26 cellular contexts compared by ENCODE assay signal in the genomic region with DNA sequence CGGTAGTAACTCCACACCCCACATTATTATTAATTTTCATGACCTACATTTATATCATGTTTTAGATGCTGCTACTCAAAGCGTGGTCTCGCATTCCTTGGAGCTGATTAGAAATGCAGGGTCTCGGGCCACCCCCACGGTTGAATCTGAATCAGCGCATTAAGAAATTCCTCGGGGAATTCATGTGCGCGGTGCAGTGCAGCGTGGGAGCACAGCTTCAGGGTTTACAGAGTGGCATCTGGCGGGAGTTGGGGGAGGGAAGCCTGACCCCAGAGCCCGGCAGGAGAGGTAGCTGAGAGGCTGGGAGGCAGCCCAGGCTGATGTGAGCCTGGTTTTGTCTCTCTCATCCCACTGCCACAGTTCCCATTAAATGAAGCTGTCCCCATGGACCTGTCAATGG. TPM values are rescaled to one million over a fixed set of nuclear protein-coding genes. Genes with fewer than 3 reads are reported as not detected.
DNase-seq lines count a peak whose midpoint lies in the region; ATAC-seq and TF ChIP-seq lines count a peak whose summit lies in the region.
"Had no signal": no experiment of that assay in that cellular context is flagged by ENCODE, and none has a peak within 500 bp of the region (broad histone marks: within the 10 kb centered on the region; RNA-seq: fewer than 3 reads in every experiment).

No MANE protein-coding gene starts in this region.

- no peak for TF ChIP-seq EP300 in esophagus muscularis mucosa (IDR thresholded peaks at IDR 0.05)

- H3K4me2 ChIP-seq in BLaER1 (peak overlapping the region; percentile 55), neural progenitor cell (peak overlapping the region; percentile 19)
- H3K4me2 ChIP-seq: KMS-11 had no signal

- TF ChIP-seq POLR2A in body of pancreas (IDR thresholded peaks at IDR 0.05) (no peak), esophagus muscularis mucosa (IDR thresholded peaks at IDR 0.05; ENCODE audit: low read depth) (no peak)

- no peaks in the 10 kb centered on the region for H3K9me3 Mint-ChIP-seq in neural progenitor cell
- H3K9me3 Mint-ChIP-seq: activated naive CD8-positive, alpha-beta T cell treated with anti-CD3 and anti-CD28 coated beads, Interleukin-2, amount 50 U/mL, for 24 hours; activated T-cell treated with anti-CD3 and anti-CD28 coated beads, Interleukin-2, amount 50 U/mL, for 24 hours had no signal

- H4K20me1 ChIP-seq in BLaER1 (no peaks in the 10 kb centered on the region), neural progenitor cell (ENCODE audit: low read depth) (no peaks in the 10 kb centered on the region)

- H3K36me3 ChIP-seq in BLaER1 (no peaks in the 10 kb centered on the region), neural progenitor cell (no peaks in the 10 kb centered on the region), body of pancreas (replicated peaks in 1 of 2; ENCODE audit: insufficient read depth in 1 of 2, low read depth in 2 of 2) (no peaks in the 10 kb centered on the region), esophagus muscularis mucosa (no peaks in the 10 kb centered on the region)
- H3K36me3 ChIP-seq: brain microvascular endothelial cell, heart right ventricle, ovary had no signal

- H3K27me3 ChIP-seq in BLaER1 (no peaks in the 10 kb centered on the region), neural progenitor cell (no peaks in the 10 kb centered on the region), body of pancreas (no peaks in the 10 kb centered on the region), esophagus muscularis mucosa (no peaks in the 10 kb centered on the region)
- H3K27me3 ChIP-seq: ovary had no signal

- DNase-seq in ELF-1 (ENCODE audit: low read depth, low spot score) (peak; percentile 46), NCI-H82 treated with DMSO at 0.1 percent for 48 hours (lab: John Stamatoyannopoulos, UW; ENCODE audit: unreplicated experiment) (peak; percentile 66), neural progenitor cell (ENCODE audit: low spot score) (peak; percentile 70), body of pancreas (no peak), NCI-H345 treated with DMSO at 0.1 percent for 48 hours (lab: John Stamatoyannopoulos, UW; ENCODE audit: unreplicated experiment) (no peak), esophagus muscularis mucosa (ENCODE audit: extremely low spot score) (no peak)
- DNase-seq: activated CD4-positive, alpha-beta T cell treated with anti-CD3 and anti-CD28 coated beads for 4 hours; activated CD8-positive, alpha-beta memory T cell treated with anti-CD3 and anti-CD28 coated beads for 24 hours; activated gamma-delta T cell treated with Interleukin-2 at 50 U/mL for 16 hours; activated naive CD8-positive, alpha-beta T cell treated with anti-CD3 and anti-CD28 coated beads, Interleukin-2, amount 50 U/mL, for 24 hours; activated T-cell treated with anti-CD3 and anti-CD28 coated beads, Interleukin-2, amount 50 U/mL, for 24 hours; brain microvascular endothelial cell; heart right ventricle; left colon; mesendoderm; NCI-H1930; NCI-H510A; ovary; right cardiac atrium; stimulated activated CD4-positive, alpha-beta T cell treated with anti-CD3 and anti-CD28 coated beads, Interleukin-4, amount 100 ng/mL, for 4 hours; stimulated activated naive CD4-positive, alpha-beta T cell had no signal

- no peak overlapping the region for H3K9ac ChIP-seq in BLaER1
- H3K9ac ChIP-seq in neural progenitor cell = no peak overlapping the region
- H3K9ac ChIP-seq: KMS-11 had no signal

- H3K79me2 ChIP-seq in neural progenitor cell (ENCODE audit: low read depth) = no peaks in the 10 kb centered on the region

- no peaks in the 10 kb centered on the region for H3F3A ChIP-seq in neural progenitor cell (ENCODE audit: low read depth)

- intact Hi-C loops in body of pancreas (cut with DNase I) (loop anchor here (5.0 to 10.0 kb wide), 2 partner anchors 45 to 187 kb away; no protein-coding TSS in a partner anchor), esophagus muscularis mucosa (cut with DNase I) (loop anchor here (10.0 kb wide), 1 partner anchor 187 kb away; no protein-coding TSS in a partner anchor)

- no peak overlapping the region for H2AFZ ChIP-seq in neural progenitor cell (replicated peaks)

- no peak overlapping the region for H3K4me3 Mint-ChIP-seq in neural progenitor cell
- H3K4me3 Mint-ChIP-seq: activated naive CD8-positive, alpha-beta T cell treated with anti-CD3 and anti-CD28 coated beads, Interleukin-2, amount 50 U/mL, for 24 hours; activated T-cell treated with anti-CD3 and anti-CD28 coated beads, Interleukin-2, amount 50 U/mL, for 24 hours had no signal

- H3K36me3 Mint-ChIP-seq in neural progenitor cell = no peaks in the 10 kb centered on the region

- no peak for ATAC-seq in body of pancreas
- ATAC-seq: activated naive CD8-positive, alpha-beta T cell treated with anti-CD3 and anti-CD28 coated beads, Interleukin-2, amount 50 U/mL, for 24 hours; heart right ventricle; left colon; right cardiac atrium had no signal

- TF ChIP-seq CTCF in neural progenitor cell (IDR thresholded peaks at IDR 0.05) (no peak), body of pancreas (IDR thresholded peaks at IDR 0.05) (no peak), esophagus muscularis mucosa (IDR thresholded peaks at IDR 0.05) (no peak)

- H3K4me1 Mint-ChIP-seq in neural progenitor cell = peaks cover 43% of the 10 kb centered on the region

- WGBS in body of pancreas, 2 donors = 73 to 81% methylated on average over 12 of the region's 12 CpGs
- WGBS in esophagus muscularis mucosa = 74% methylated on average over 11 of the region's 12 CpGs

- no peak overlapping the region for H3K4me3 ChIP-seq in BLaER1
- no peak overlapping the region for H3K4me3 ChIP-seq in neural progenitor cell
- H3K4me3 ChIP-seq in body of pancreas = no peak overlapping the region
- no peak overlapping the region for H3K4me3 ChIP-seq in esophagus muscularis mucosa
- H3K4me3 ChIP-seq: heart right ventricle, ovary had no signal

- H3K4me1 ChIP-seq in BLaER1 = peaks cover 87% of the 10 kb centered on the region
- H3K4me1 ChIP-seq in neural progenitor cell = peaks cover 11% of the 10 kb centered on the region
- H3K4me1 ChIP-seq in body of pancreas = peaks cover 15% of the 10 kb centered on the region
- H3K4me1 ChIP-seq in esophagus muscularis mucosa = peaks cover 0 to 11% (median 4%) of the 10 kb centered on the region in 4 donors

- peaks cover 9% of the 10 kb centered on the region for H3K27me3 Mint-ChIP-seq in neural progenitor cell (ENCODE audit: insufficient read depth, low read depth)

- H3K9me3 ChIP-seq in BLaER1 (no peaks in the 10 kb centered on the region), neural progenitor cell (ENCODE audit: low read depth) (no peaks in the 10 kb centered on the region), body of pancreas (no peaks in the 10 kb centered on the region), esophagus muscularis mucosa (no peaks in the 10 kb centered on the region)
- H3K9me3 ChIP-seq: heart right ventricle, ovary had no signal

- H3K27ac ChIP-seq in BLaER1 = no peak overlapping the region
- H3K27ac ChIP-seq in neural progenitor cell = no peak overlapping the region
- H3K27ac ChIP-seq in body of pancreas = no peak overlapping the region
- H3K27ac ChIP-seq in esophagus muscularis mucosa (replicated peaks in 1 of 4) = no peak overlapping the region
- H3K27ac ChIP-seq: brain microvascular endothelial cell, C4-2B, epithelial cell of prostate, heart right ventricle, KMS-11, ovary had no signal

- H3K27ac Mint-ChIP-seq in neural progenitor cell = no peak overlapping the region
- H3K27ac Mint-ChIP-seq: activated naive CD8-positive, alpha-beta T cell treated with anti-CD3 and anti-CD28 coated beads, Interleukin-2, amount 50 U/mL, for 24 hours; activated T-cell treated with anti-CD3 and anti-CD28 coated beads, Interleukin-2, amount 50 U/mL, for 24 hours had no signal

RNA-seq across cellular contexts. Expression of gene DAGLA, which starts 48.1 kb away (rescaled TPM):
- total RNA-seq in neural progenitor cell (ENCODE audit: low replicate concordance) = 1.1 and 4.6 TPM in 2 replicates
- total RNA-seq in body of pancreas = 1 to 10 TPM; 7.0 to 9.9 TPM
- total RNA-seq in esophagus muscularis mucosa = 1 to 10 TPM; 1.5 to 4.9 (median 3.8) TPM

RNA-seq across cellular contexts. Expression of gene SYT7, which starts 51.2 kb away (rescaled TPM):
- 0.73 and 4.4 TPM in 2 replicates for total RNA-seq in neural progenitor cell (ENCODE audit: low replicate concordance)
- total RNA-seq in body of pancreas = 10 to 100 TPM in 1 of 2 donors, 1 to 10 TPM in 1; 8.6 to 12.2 TPM
- total RNA-seq in esophagus muscularis mucosa = 1 to 10 TPM; 1.3 to 4.2 (median 1.8) TPM
- total RNA-seq: T-helper 2 cell treated with Interferon-gamma antibody and Interleukin-4, amounts not matched to agents 100 ng/mL and 5 ng/mL, for 36 hours had no signal

Comparison
In these comparisons a context has a peak if more than half of its experiments do, and no peak if none do; other contexts are left out.
1. DNase-seq: peak in ELF-1 (single experiment), NCI-H82 treated with DMSO at 0.1 percent for 48 hours (single experiment) and neural progenitor cell (single experiment); none in body of pancreas (0 of 4), NCI-H345 treated with DMSO at 0.1 percent for 48 hours (single experiment) and esophagus muscularis mucosa (single experiment).